Comparison of ENCODE assay signal across 8 cellular contexts in genomic region chr5:56951946-56952691, GRCh38. TPM values are rescaled to one million over a fixed set of nuclear protein-coding genes. Genes with fewer than 3 reads are reported as not detected.
DNase-seq lines count a peak whose midpoint lies in the region; TF ChIP-seq lines count a peak whose summit lies in the region.

Gene MIER3 (minus strand): TSS chr5:56952123. CDS start chr5:56952102, 21 bp downstream.

- peaks cover 48% of the 10 kb centered on the region for H3K79me2 ChIP-seq in hepatocyte

- H3K36me3 ChIP-seq in hepatocyte (replicated peaks; ENCODE audit: insufficient read depth, low read depth): no peaks in the 10 kb centered on the region

- intact Hi-C loops in T-helper 2 cell treated with Interferon-gamma antibody and Interleukin-4, amounts not matched to agents 100 ng/mL and 5 ng/mL, for 36 hours (cut with micrococcal nuclease): loop anchor here (1.0 to 10.0 kb wide), 4 partner anchors 42 to 957 kb away; partner anchors contain the start of gene IL6ST

- DNase-seq in HEK293T (ENCODE audit: extremely low spot score): peak; percentile 87
- DNase-seq in MV-4-11 (lab: John Stamatoyannopoulos, UW): peak; percentile 30
- peak in 57 of 58 donors; percentile 8 to 80 (median 61) for DNase-seq in anterior cingulate cortex (lab: John Stamatoyannopoulos, UW)
- peak; percentile 93 for DNase-seq in hepatocyte (ENCODE audit: low spot score)
- DNase-seq in retinal pigment epithelial cell (ENCODE audit: low read depth): peak; percentile 36
- DNase-seq in cerebellar nuclear complex (lab: John Stamatoyannopoulos, UW): no peak

- no peaks in the 10 kb centered on the region for H3K9me2 ChIP-seq in hepatocyte (replicated peaks; ENCODE audit: insufficient read depth)

- POLR2A ChIA-PET in HEK293T (lab: Yijun Ruan, JAX): no interaction called here

- TF ChIP-seq CTCF in GM12875 (IDR thresholded peaks at IDR 0.05; ENCODE audit: borderline replicate concordance, insufficient read depth, low read depth, low read length) (no peak), hepatocyte (IDR thresholded peaks at IDR 0.05; ENCODE audit: poor library complexity) (no peak), retinal pigment epithelial cell (conservative IDR thresholded peaks at IDR 0.05; ENCODE audit: low read depth, low read length) (no peak)

- H2AFZ ChIP-seq in hepatocyte: peak within 1 kb of the TSS; percentile 88

- peaks cover 31% of the 10 kb centered on the region for H4K20me1 ChIP-seq in hepatocyte (ENCODE audit: insufficient read depth, poor library complexity, severe bottlenecking)

- WGBS in hepatocyte (ENCODE audit: low lambda C conversion rate, missing lambda C conversion rate): 1% methylated on average over 49 of the region's 89 CpGs

- H3K27ac ChIP-seq in hepatocyte: peak within 1 kb of the TSS; percentile 96

- H3K27me3 ChIP-seq in hepatocyte: no peaks in the 10 kb centered on the region

- CTCF ChIA-PET in HEK293T (lab: Yijun Ruan, JAX): no interaction called here

- H3K4me2 ChIP-seq in hepatocyte: peak within 1 kb of the TSS; percentile 86

- no peaks in the 10 kb centered on the region for H3K9me3 ChIP-seq in hepatocyte (ENCODE audit: low read depth)

- peaks cover 16% of the 10 kb centered on the region for H3K4me1 ChIP-seq in hepatocyte (ENCODE audit: insufficient read depth)

- peak within 1 kb of the TSS; percentile 87 for H3K4me3 ChIP-seq in GM12875 (ENCODE audit: low read depth, low read length)
- H3K4me3 ChIP-seq in hepatocyte: peak within 1 kb of the TSS; percentile 91
- H3K4me3 ChIP-seq in retinal pigment epithelial cell (ENCODE audit: low read length): peak within 1 kb of the TSS; percentile 84

TF ChIP-seq in HEK293T, 16 proteins besides CTCF, POLR2A, EP300 and RAD21:
- no peak for TF ChIP-seq HDGF (IDR thresholded peaks at IDR 0.05; ENCODE audit: borderline replicate concordance)

RNA-seq across cellular contexts. Expression of gene MIER3, which starts in this region (rescaled TPM):
- 24.3 and 26.1 TPM in 2 replicates for total RNA-seq in T-helper 2 cell treated with Interferon-gamma antibody and Interleukin-4, amounts not matched to agents 100 ng/mL and 5 ng/mL, for 36 hours
- total RNA-seq in hepatocyte: 33.3 and 41.9 TPM in 2 replicates
- 7.1 and 8.5 TPM in 2 replicates for polyA plus RNA-seq in hepatocyte

Comparison
In these comparisons a context has a peak if more than half of its experiments do, and no peak if none do; other contexts are left out.
1. DNase-seq: peak in HEK293T (single experiment), MV-4-11 (single experiment), anterior cingulate cortex (57 of 58), hepatocyte (single experiment) and retinal pigment epithelial cell (single experiment); none in cerebellar nuclear complex (0 of 2).
2. Peak in every context shown above with its lines, with median percentiles within 50 percentile points of each other: H3K4me3 ChIP-seq.